8 cellular contexts compared by ENCODE assay signal in the genomic region with DNA sequence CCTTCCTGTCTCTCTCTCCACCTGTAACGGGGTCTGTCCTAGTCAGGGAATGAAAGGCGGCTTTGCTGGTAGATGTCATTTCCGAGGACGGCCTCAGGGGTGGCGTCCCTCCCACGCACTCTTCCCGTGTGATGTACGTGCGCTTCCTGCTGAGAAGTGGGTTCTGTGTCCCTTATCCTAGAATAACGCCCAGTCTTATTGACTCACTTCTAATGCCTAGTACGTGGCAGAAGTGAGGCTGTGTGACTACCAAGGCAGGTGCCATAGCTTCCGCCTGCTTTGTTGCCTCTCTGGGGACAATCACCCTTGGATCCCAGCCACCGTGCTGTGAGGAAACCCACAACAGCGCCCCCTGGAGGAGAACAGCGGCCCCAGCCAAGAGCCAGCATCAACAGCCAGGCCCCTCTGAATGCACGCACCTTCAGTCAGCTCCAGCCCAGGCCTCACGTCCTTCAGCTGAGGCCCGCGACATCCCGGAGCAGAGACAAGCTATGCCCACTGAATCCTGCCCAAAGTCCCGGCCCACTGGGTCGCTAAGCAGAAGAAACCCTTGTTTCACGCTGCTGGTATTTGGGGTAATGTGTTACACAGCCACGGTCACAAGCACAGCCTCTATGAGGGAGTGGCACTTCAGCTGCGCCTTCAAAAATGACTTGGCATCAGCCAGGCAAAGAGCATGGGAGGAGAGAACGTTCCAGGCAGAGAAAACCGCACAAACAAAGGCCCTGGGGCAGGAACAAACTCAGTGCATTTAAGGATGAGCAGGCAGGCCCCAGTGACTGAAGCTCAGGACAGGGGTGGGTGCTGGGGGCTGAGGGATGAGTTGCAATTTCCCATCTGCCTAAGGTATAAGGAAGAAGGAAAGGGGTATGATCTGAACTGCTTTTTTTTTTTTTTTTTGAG.
DNase-seq lines count a peak whose midpoint lies in the region; TF ChIP-seq lines count a peak whose summit lies in the region.

No MANE protein-coding gene starts in this region.

- H3K27ac ChIP-seq in OCI-LY1 (ENCODE audit: low read depth, low read length, poor library complexity, severe bottlenecking) = no peak overlapping the region

- H3K4me1 ChIP-seq in OCI-LY1 (ENCODE audit: insufficient read depth, low read length, severe bottlenecking) = no peaks in the 10 kb centered on the region

- no peaks in the 10 kb centered on the region for H3K9me3 ChIP-seq in OCI-LY1 (ENCODE audit: low read length)

- H3K4me3 ChIP-seq in OCI-LY1 (ENCODE audit: low read depth, low read length, poor library complexity, severe bottlenecking) = no peak overlapping the region

- TF ChIP-seq CTCF in OCI-LY1 (IDR thresholded peaks at IDR 0.05; ENCODE audit: low read length) = peak; percentile 68

- no peaks in the 10 kb centered on the region for H4K20me1 ChIP-seq in OCI-LY1 (ENCODE audit: insufficient read depth, low read length)

- H3K36me3 ChIP-seq in OCI-LY1 (ENCODE audit: insufficient read depth, low read length) = no peaks in the 10 kb centered on the region

- H3K79me2 ChIP-seq in OCI-LY1 (ENCODE audit: insufficient read depth, low read length) = no peaks in the 10 kb centered on the region

- no peak overlapping the region for H3K4me2 ChIP-seq in OCI-LY1 (ENCODE audit: low read length)

- no peak overlapping the region for H3K9ac ChIP-seq in OCI-LY1 (ENCODE audit: low read length)

- peaks cover 8% of the 10 kb centered on the region; the same call in 1 of the 2 replicates for H3K27me3 ChIP-seq in OCI-LY1 (ENCODE audit: insufficient read depth, low read length)

- no peaks in the 10 kb centered on the region for H3F3A ChIP-seq in OCI-LY1 (ENCODE audit: insufficient read depth, low read length)

- no peaks in the 10 kb centered on the region for H3K9me2 ChIP-seq in OCI-LY1 (ENCODE audit: low read depth, low read length)

- intact Hi-C loops in posterior vena cava (cut with DNase I) = no loop called here

- DNase-seq in NCI-H2029 (lab: John Stamatoyannopoulos, UW) (peak; percentile 58), NCI-H2029 treated with DMSO at 0.1 percent for 48 hours (lab: John Stamatoyannopoulos, UW) (no peak), germinal center (ENCODE audit: low spot score) (peak; percentile 63), posterior vena cava (ENCODE audit: low spot score) (no peak), DMS79 treated with DMSO at 0.1 percent for 48 hours (lab: John Stamatoyannopoulos, UW) (no peak)
- DNase-seq in activated T-cell treated with anti-CD3 and anti-CD28 coated beads, Interleukin-2, amount 50 U/mL, for 1 hour = peak; percentile 49
- DNase-seq in stimulated activated CD4-positive, alpha-beta T cell treated with anti-CD3 and anti-CD28 coated beads, Interleukin-12 subunit alpha, Interleukin-12 subunit beta, amount 100 ng/mL, for 48 hours (ENCODE audit: low read depth in 2 of 3, low spot score in 1 of 3) = peak; percentile 52 to 60 (median 56)

- no peak overlapping the region for H2AFZ ChIP-seq in OCI-LY1 (ENCODE audit: low read length)

Comparison
In these comparisons a context has a peak if more than half of its experiments do, and no peak if none do; other contexts are left out.
1. DNase-seq: peak in NCI-H2029 (single experiment), activated T-cell treated with anti-CD3 and anti-CD28 coated beads, Interleukin-2, amount 50 U/mL, for 1 hour (single experiment), germinal center (single experiment) and stimulated activated CD4-positive, alpha-beta T cell treated with anti-CD3 and anti-CD28 coated beads, Interleukin-12 subunit alpha, Interleukin-12 subunit beta, amount 100 ng/mL, for 48 hours (3 of 3); none in NCI-H2029 treated with DMSO at 0.1 percent for 48 hours (single experiment), posterior vena cava (single experiment) and DMS79 treated with DMSO at 0.1 percent for 48 hours (single experiment).